ENCODE assay signal across 20 cellular contexts in the genomic region with DNA sequence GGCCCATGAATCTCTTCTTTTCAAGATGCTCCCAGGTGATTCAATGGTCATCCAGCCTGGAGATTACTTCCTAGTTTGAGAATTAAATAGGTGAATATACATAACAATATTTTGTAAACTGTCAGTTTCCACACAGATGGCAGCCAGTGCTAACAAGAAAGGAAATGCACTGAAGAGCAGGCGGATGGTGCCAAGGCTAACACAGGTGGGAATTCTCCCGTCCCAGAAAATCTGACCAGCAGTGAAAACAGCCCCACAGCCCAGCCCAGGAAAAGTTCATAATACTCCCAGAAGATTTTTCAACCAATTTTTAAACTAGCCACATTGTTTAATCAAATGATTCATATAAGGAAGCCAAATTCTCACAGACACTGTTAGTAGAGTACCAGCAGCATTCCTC.
A peak's percentile ranks its signal among the peaks of the same experiment; 100 is the strongest.
DNase-seq lines count a peak whose midpoint lies in the region; ATAC-seq and TF ChIP-seq lines count a peak whose summit lies in the region.
"Had no signal": no experiment of that assay in that cellular context is flagged by ENCODE, and none has a peak within 500 bp of the region (broad histone marks: within the 10 kb centered on the region; RNA-seq: fewer than 3 reads in every experiment).

No MANE protein-coding gene starts in this region.

- no peaks in the 10 kb centered on the region for H3K36me3 Mint-ChIP-seq in CD4-positive, CD25-positive, alpha-beta regulatory T cell

- in situ Hi-C loops in G401 (cut with HindIII; ENCODE audit: low sequenced_read_pairs), result no loop called here

- H3K9ac ChIP-seq in PC-3 (ENCODE audit: low read length), result no peak overlapping the region
- H3K9ac ChIP-seq: BLaER1 had no signal

- no peaks in the 10 kb centered on the region for H3K9me2 ChIP-seq in PC-3 (replicated peaks; ENCODE audit: low read length)

- no peaks in the 10 kb centered on the region for H3F3A ChIP-seq in PC-3 (ENCODE audit: low read length, unreplicated experiment)

- ATAC-seq in CD4-positive, CD25-positive, alpha-beta regulatory T cell (ENCODE audit: low read depth in 2 of 2), result no peak
- ATAC-seq in PC-3 (no peak), heart right ventricle (no peak)
- ATAC-seq: A549, GM23338, HCT116 had no signal

- H3K27me3 ChIP-seq in CD4-positive, CD25-positive, alpha-beta regulatory T cell (ENCODE audit: control insufficient read depth, insufficient read depth, low read length), result no peaks in the 10 kb centered on the region
- no peaks in the 10 kb centered on the region for H3K27me3 ChIP-seq in PC-3 (ENCODE audit: low read length)
- H3K27me3 ChIP-seq in heart right ventricle, result no peaks in the 10 kb centered on the region
- H3K27me3 ChIP-seq: BLaER1 had no signal

- BruUV-seq in PC-3 (replicated peaks; lab: Mats Ljungman, UMichigan), result no TSS peak

- no peak overlapping the region for H2AFZ ChIP-seq in PC-3 (ENCODE audit: low read length)
- H2AFZ ChIP-seq: GM23338 had no signal

- H3K4me1 Mint-ChIP-seq in CD4-positive, CD25-positive, alpha-beta regulatory T cell, result peaks cover 0 to 3% (median 3%) of the 10 kb centered on the region in 4 donors
- H3K4me1 Mint-ChIP-seq: GM23338, H9 had no signal

- DNase-seq in CD4-positive, CD25-positive, alpha-beta regulatory T cell, result no peak
- DNase-seq in G401 (ENCODE audit: low spot score) (peak; percentile 23), PC-3 (peak; percentile 4), cerebellum (ENCODE audit: low spot score) (peak; percentile 9), NOMO-1 treated with dmso at 0.1 percent for 144 hours (lab: John Stamatoyannopoulos, UW; ENCODE audit: unreplicated experiment) (no peak), heart right ventricle (no peak), GM20000 (ENCODE audit: low spot score) (no peak)
- no peak for DNase-seq in stimulated activated CD4-positive, alpha-beta T cell treated with anti-CD3 and anti-CD28 coated beads, Interleukin-1b, Interleukin-23, amount 100 ng/mL, for 48 hours
- DNase-seq: 8988T; ACHN; CD4-positive, alpha-beta T cell; CD8-positive, alpha-beta memory T cell; DMS 273 treated with DMSO at 0.1 percent for 48 hours; DMS79; H9 had no signal

- intact Hi-C loops in PC-3 (cut with micrococcal nuclease) (no loop called here), heart right ventricle (cut with DNase I) (no loop called here)

- no peaks in the 10 kb centered on the region for H3K4me1 ChIP-seq in CD4-positive, CD25-positive, alpha-beta regulatory T cell (ENCODE audit: control insufficient read depth, insufficient read depth, low read length, poor library complexity, severe bottlenecking)
- H3K4me1 ChIP-seq in PC-3 (ENCODE audit: insufficient read depth, low read length) (no peaks in the 10 kb centered on the region), heart right ventricle (no peaks in the 10 kb centered on the region)
- H3K4me1 ChIP-seq: A549 had no signal

- WGBS in heart right ventricle, 2 donors, result 76 to 77% methylated on average over 2 of the region's 2 CpGs

- CTCF ChIA-PET in PC-3 (lab: Charles Lee), result no interaction called here

- peaks cover 17 to 22% of the 10 kb centered on the region in 2 experiments for H3K9me3 ChIP-seq in CD4-positive, CD25-positive, alpha-beta regulatory T cell (ENCODE audit: control insufficient read depth in 2 of 2, low read length in 2 of 2)
- H3K9me3 ChIP-seq in PC-3 (ENCODE audit: low read length), result 0 out of 2 replicates have a peak, but pooled peaks cover 8% of the 10 kb centered on the region
- H3K9me3 ChIP-seq in heart right ventricle, result peaks cover 0 to 35% (median 14%) of the 10 kb centered on the region in 11 donors

- POLR2A ChIA-PET in PC-3 (lab: Charles Lee; ENCODE audit: unreplicated experiment), result no interaction called here

- peak overlapping the region in 2 of 3 donors; percentile 58 to 67 for H3K27ac Mint-ChIP-seq in CD4-positive, CD25-positive, alpha-beta regulatory T cell
- H3K27ac Mint-ChIP-seq: CD4-positive, alpha-beta T cell; GM23338; H9 had no signal

- H3K9me3 Mint-ChIP-seq in CD4-positive, CD25-positive, alpha-beta regulatory T cell, result peaks cover 6 to 34% (median 11%) of the 10 kb centered on the region in 7 donors

- H3K27ac ChIP-seq in CD4-positive, CD25-positive, alpha-beta regulatory T cell (ENCODE audit: insufficient read depth, low read length, poor library complexity, severe bottlenecking), result no peak overlapping the region
- H3K27ac ChIP-seq in PC-3 (ENCODE audit: low read length) (no peak overlapping the region), heart right ventricle (no peak overlapping the region)
- H3K27ac ChIP-seq: A549, BLaER1, C4-2B had no signal

- no peaks in the 10 kb centered on the region for H4K20me1 ChIP-seq in PC-3 (ENCODE audit: low read length)
- H4K20me1 ChIP-seq: BLaER1 had no signal

- peaks cover 20% of the 10 kb centered on the region for H3K27me3 Mint-ChIP-seq in CD4-positive, CD25-positive, alpha-beta regulatory T cell
- H3K27me3 Mint-ChIP-seq: CD4-positive, alpha-beta T cell had no signal

- no peaks in the 10 kb centered on the region for H3K79me2 ChIP-seq in PC-3 (ENCODE audit: low read length)

- no peaks in the 10 kb centered on the region for H3K36me3 ChIP-seq in CD4-positive, CD25-positive, alpha-beta regulatory T cell (ENCODE audit: control insufficient read depth, insufficient read depth, low read length)
- no peaks in the 10 kb centered on the region for H3K36me3 ChIP-seq in PC-3 (ENCODE audit: low read depth, low read length)
- no peaks in the 10 kb centered on the region for H3K36me3 ChIP-seq in heart right ventricle

- no peak overlapping the region for H3K4me2 ChIP-seq in PC-3 (ENCODE audit: low read length)
- H3K4me2 ChIP-seq: A549, BLaER1, GM23338 had no signal

- H3K4me3 Mint-ChIP-seq in CD4-positive, CD25-positive, alpha-beta regulatory T cell, result peak overlapping the region in 1 of 4 donors; percentile 32
- H3K4me3 Mint-ChIP-seq: CD4-positive, alpha-beta T cell; CD8-positive, alpha-beta memory T cell; GM23338; H9 had no signal

- H3K4me3 ChIP-seq in CD4-positive, CD25-positive, alpha-beta regulatory T cell (ENCODE audit: low read depth, low read length), result no peak overlapping the region
- no peak overlapping the region for H3K4me3 ChIP-seq in PC-3 (ENCODE audit: low read length)
- no peak overlapping the region for H3K4me3 ChIP-seq in heart right ventricle
- H3K4me3 ChIP-seq: A549, BLaER1, GM23338 had no signal

- TF ChIP-seq CTCF in PC-3 (conservative IDR thresholded peaks at IDR 0.05; ENCODE audit: low read depth, low read length) (no peak), heart right ventricle (IDR thresholded peaks at IDR 0.05) (no peak), GM20000 (IDR thresholded peaks at IDR 0.05; ENCODE audit: extremely low read depth, missing control alignments) (no peak)

Comparison
In these comparisons a context has a peak if more than half of its experiments do, and no peak if none do; other contexts are left out.
1. DNase-seq: peak in G401 (single experiment), PC-3 (single experiment) and cerebellum (single experiment); none in CD4-positive, CD25-positive, alpha-beta regulatory T cell (0 of 3), stimulated activated CD4-positive, alpha-beta T cell treated with anti-CD3 and anti-CD28 coated beads, Interleukin-1b, Interleukin-23, amount 100 ng/mL, for 48 hours (single experiment), NOMO-1 treated with dmso at 0.1 percent for 144 hours (single experiment), heart right ventricle (0 of 2) and GM20000 (single experiment).